Comparison of ENCODE assay signal across 7 cellular contexts in genomic region chr20:57718490-57719009, GRCh38. TPM values are rescaled to one million over a fixed set of nuclear protein-coding genes. Genes with fewer than 3 reads are reported as not detected.
DNase-seq lines count a peak whose midpoint lies in the region; ATAC-seq, FAIRE-seq and TF ChIP-seq lines count a peak whose summit lies in the region.

No MANE protein-coding gene starts in this region.

- H3K4me1 Mint-ChIP-seq in WTC11: peaks cover 19% of the 10 kb centered on the region

- CTCF ChIA-PET in WTC11 (lab: Charles Lee): interaction anchor here (0.5 to 1.2 kb wide), 4 partner anchors 8 to 280 kb away, joined by 3 to 5 read pairs (median 3); partner anchors contain the start of gene PMEPA1

- H3K27me3 Mint-ChIP-seq in WTC11 (ENCODE audit: low read depth): peaks cover 2% of the 10 kb centered on the region

- H3K9ac ChIP-seq in iPS-20b (ENCODE audit: low read depth, low read length): peak overlapping the region; percentile 70; the same call in 1 of the 2 replicates
- H3K9ac ChIP-seq in skeletal muscle tissue (ENCODE audit: low read depth in 1 of 3, low read length in 3 of 3): peak overlapping the region; percentile 42 to 68 (median 59)

- H3K36me3 ChIP-seq in bronchial epithelial cell (ENCODE audit: control insufficient read depth, insufficient read depth, low read length) (no peaks in the 10 kb centered on the region), iPS-20b (ENCODE audit: insufficient read depth, low read depth, low read length) (no peaks in the 10 kb centered on the region), skeletal muscle tissue (ENCODE audit: control insufficient read depth in 3 of 3, insufficient read depth in 3 of 3, low read length in 3 of 3) (no peaks in the 10 kb centered on the region)

- H3K4me3 ChIP-seq in bronchial epithelial cell (ENCODE audit: low read depth, low read length) (peak overlapping the region; percentile 39), iPS-20b (ENCODE audit: low read length) (peak overlapping the region; percentile 72), skeletal muscle tissue (ENCODE audit: low read length in 3 of 3) (peak overlapping the region; percentile 71 to 72 (median 72))

- no peaks in the 10 kb centered on the region for H3K9me3 Mint-ChIP-seq in WTC11

- H3K4me1 ChIP-seq in iPS-20b (ENCODE audit: insufficient read depth, low read length) (peaks cover 14% of the 10 kb centered on the region; the same call in 1 of the 2 replicates), skeletal muscle tissue (ENCODE audit: control insufficient read depth in 3 of 3, insufficient read depth in 3 of 3, low read length in 3 of 3) (peaks cover 46 to 50% (median 47%) of the 10 kb centered on the region in 3 donors)

- POLR2A ChIA-PET in WTC11 (lab: Charles Lee): no interaction called here

- H3K27me3 ChIP-seq in bronchial epithelial cell (ENCODE audit: control insufficient read depth, insufficient read depth, low read length) (peaks cover 2% of the 10 kb centered on the region), iPS-20b (ENCODE audit: insufficient read depth, low read length) (no peaks in the 10 kb centered on the region), skeletal muscle tissue (ENCODE audit: control insufficient read depth in 3 of 3, insufficient read depth in 3 of 3, low read length in 3 of 3) (no peaks in the 10 kb centered on the region)

- H3K4me3 Mint-ChIP-seq in WTC11: peak overlapping the region; percentile 73

- no peaks in the 10 kb centered on the region for H3K36me3 Mint-ChIP-seq in WTC11

- H3K9me3 ChIP-seq in iPS-20b (ENCODE audit: insufficient read depth, low read depth, low read length): no peaks in the 10 kb centered on the region
- H3K9me3 ChIP-seq in skeletal muscle tissue (ENCODE audit: control insufficient read depth in 3 of 3, low read length in 3 of 3): no peaks in the 10 kb centered on the region

- H3K27ac ChIP-seq in iPS-20b (ENCODE audit: low read length) (no peak overlapping the region), skeletal muscle tissue (ENCODE audit: low read depth, low read length) (no peak overlapping the region)

- no peak for FAIRE-seq in bronchial epithelial cell (lab: Jason Lieb, UNC)

- DNase-seq in NCI-H2081 (lab: John Stamatoyannopoulos, UW) (peak; percentile 96 to 97), WTC11 (ENCODE audit: low spot score) (peak; percentile 94), bronchial epithelial cell (ENCODE audit: low read depth) (peak; percentile 94)

- TF ChIP-seq CTCF in WTC11 (IDR thresholded peaks at IDR 0.05) (no peak), bronchial epithelial cell (IDR thresholded peaks at IDR 0.05; ENCODE audit: insufficient read depth, low read length, severe bottlenecking) (no peak)

- no peak overlapping the region for H3K27ac Mint-ChIP-seq in WTC11

- ATAC-seq in GM18858 (IDR thresholded peaks at IDR 0.05; ENCODE audit: unreplicated experiment): peak; percentile 91
- peak; percentile 99 for ATAC-seq in HG03045 (IDR thresholded peaks at IDR 0.05; ENCODE audit: unreplicated experiment)
- peak; percentile 97 for ATAC-seq in WTC11

TF ChIP-seq in WTC11, 78 proteins besides CTCF, POLR2A, EP300 and RAD21 (continues in another document):
- TF ChIP-seq, protein P1, sequence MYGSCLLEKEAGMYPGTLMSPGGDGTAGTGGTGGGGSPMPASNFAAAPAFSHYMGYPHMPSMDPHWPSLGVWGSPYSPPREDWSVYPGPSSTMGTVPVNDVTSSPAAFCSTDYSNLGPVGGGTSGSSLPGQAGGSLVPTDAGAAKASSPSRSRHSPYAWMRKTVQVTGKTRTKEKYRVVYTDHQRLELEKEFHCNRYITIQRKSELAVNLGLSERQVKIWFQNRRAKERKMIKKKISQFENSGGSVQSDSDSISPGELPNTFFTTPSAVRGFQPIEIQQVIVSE (CRISPR knock-in tag; IDR thresholded peaks at IDR 0.05; ENCODE audit: borderline replicate concordance): no peak
- no peak for TF ChIP-seq JAZF1 (CRISPR knock-in tag; IDR thresholded peaks at IDR 0.05)
- TF ChIP-seq FOXP4 (CRISPR knock-in tag; IDR thresholded peaks at IDR 0.05): no peak
- peak; percentile 85; the same call in 1 of the 2 replicates for TF ChIP-seq CREM (CRISPR knock-in tag; IDR thresholded peaks at IDR 0.05)
- peak; percentile 95 for TF ChIP-seq NFYB (CRISPR knock-in tag; conservative IDR thresholded peaks at IDR 0.05; ENCODE audit: low read depth)
- TF ChIP-seq TEAD4 (CRISPR knock-in tag; IDR thresholded peaks at IDR 0.05): no peak
- TF ChIP-seq, protein P2, sequence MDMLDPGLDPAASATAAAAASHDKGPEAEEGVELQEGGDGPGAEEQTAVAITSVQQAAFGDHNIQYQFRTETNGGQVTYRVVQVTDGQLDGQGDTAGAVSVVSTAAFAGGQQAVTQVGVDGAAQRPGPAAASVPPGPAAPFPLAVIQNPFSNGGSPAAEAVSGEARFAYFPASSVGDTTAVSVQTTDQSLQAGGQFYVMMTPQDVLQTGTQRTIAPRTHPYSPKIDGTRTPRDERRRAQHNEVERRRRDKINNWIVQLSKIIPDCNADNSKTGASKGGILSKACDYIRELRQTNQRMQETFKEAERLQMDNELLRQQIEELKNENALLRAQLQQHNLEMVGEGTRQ (CRISPR knock-in tag; IDR thresholded peaks at IDR 0.05): peak; percentile 30; the same call in 1 of the 2 replicates
- TF ChIP-seq, protein P3, sequence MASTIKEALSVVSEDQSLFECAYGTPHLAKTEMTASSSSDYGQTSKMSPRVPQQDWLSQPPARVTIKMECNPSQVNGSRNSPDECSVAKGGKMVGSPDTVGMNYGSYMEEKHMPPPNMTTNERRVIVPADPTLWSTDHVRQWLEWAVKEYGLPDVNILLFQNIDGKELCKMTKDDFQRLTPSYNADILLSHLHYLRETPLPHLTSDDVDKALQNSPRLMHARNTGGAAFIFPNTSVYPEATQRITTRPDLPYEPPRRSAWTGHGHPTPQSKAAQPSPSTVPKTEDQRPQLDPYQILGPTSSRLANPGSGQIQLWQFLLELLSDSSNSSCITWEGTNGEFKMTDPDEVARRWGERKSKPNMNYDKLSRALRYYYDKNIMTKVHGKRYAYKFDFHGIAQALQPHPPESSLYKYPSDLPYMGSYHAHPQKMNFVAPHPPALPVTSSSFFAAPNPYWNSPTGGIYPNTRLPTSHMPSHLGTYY (CRISPR knock-in tag; IDR thresholded peaks at IDR 0.05): no peak
- TF ChIP-seq FOXP1 (CRISPR knock-in tag; IDR thresholded peaks at IDR 0.05; ENCODE audit: borderline replicate concordance): peak; percentile 56; the same call in 1 of the 2 replicates
- peak; percentile 57; the same call in 1 of the 2 replicates for TF ChIP-seq SP1 (CRISPR knock-in tag; conservative IDR thresholded peaks at IDR 0.05)
- TF ChIP-seq NFATC4 (CRISPR knock-in tag; IDR thresholded peaks at IDR 0.05): no peak
- TF ChIP-seq, protein P4, sequence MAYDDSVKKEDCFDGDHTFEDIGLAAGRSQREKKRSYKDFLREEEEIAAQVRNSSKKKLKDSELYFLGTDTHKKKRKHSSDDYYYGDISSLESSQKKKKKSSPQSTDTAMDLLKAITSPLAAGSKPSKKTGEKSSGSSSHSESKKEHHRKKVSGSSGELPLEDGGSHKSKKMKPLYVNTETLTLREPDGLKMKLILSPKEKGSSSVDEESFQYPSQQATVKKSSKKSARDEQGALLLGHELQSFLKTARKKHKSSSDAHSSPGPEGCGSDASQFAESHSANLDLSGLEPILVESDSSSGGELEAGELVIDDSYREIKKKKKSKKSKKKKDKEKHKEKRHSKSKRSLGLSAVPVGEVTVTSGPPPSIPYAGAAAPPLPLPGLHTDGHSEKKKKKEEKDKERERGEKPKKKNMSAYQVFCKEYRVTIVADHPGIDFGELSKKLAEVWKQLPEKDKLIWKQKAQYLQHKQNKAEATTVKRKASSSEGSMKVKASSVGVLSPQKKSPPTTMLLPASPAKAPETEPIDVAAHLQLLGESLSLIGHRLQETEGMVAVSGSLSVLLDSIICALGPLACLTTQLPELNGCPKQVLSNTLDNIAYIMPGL (CRISPR knock-in tag; IDR thresholded peaks at IDR 0.05): no peak
- TF ChIP-seq MYBL2 (CRISPR knock-in tag; IDR thresholded peaks at IDR 0.05): peak; percentile 63; the same call in 1 of the 2 replicates
- TF ChIP-seq ZSCAN18 (CRISPR knock-in tag; IDR thresholded peaks at IDR 0.05): no peak
- no peak for TF ChIP-seq RELA (CRISPR knock-in tag; IDR thresholded peaks at IDR 0.05; ENCODE audit: borderline replicate concordance)

RNA-seq across cellular contexts. Expression of gene PMEPA1, which starts 8.7 kb away (rescaled TPM):
- total RNA-seq in WTC11 (2021): 29.8 to 40.6 TPM (median 31.0 TPM) in 3 replicates
- total RNA-seq in bronchial epithelial cell: 7.6 and 51.1 TPM in 2 replicates
- 5.2 TPM for total RNA-seq in skeletal muscle tissue
